ENCODE assay signal across 15 cellular contexts in the genomic region with DNA sequence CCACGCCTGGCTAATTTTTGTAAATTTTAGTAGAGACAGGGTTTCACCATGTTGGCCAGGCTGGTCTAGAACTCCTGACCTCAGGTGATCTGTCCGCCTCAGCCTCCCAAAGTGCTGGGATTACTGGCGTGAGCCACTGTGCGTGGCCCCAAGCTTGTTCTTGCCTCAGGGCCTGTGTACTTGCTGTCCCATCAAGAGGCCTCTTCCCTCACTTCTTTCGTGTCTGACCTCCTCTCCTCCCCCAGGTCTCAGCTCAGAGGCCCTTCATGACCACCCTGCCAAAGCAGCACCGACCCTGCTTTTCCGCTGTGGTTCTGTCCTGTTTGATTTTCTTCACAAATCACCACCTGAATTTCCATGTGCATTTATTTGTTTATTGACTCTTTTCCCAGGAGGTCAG. TPM values are rescaled to one million over a fixed set of nuclear protein-coding genes. Genes with fewer than 3 reads are reported as not detected.
DNase-seq lines count a peak whose midpoint lies in the region; TF ChIP-seq lines count a peak whose summit lies in the region.
"Had no signal": no experiment of that assay in that cellular context is flagged by ENCODE, and none has a peak within 500 bp of the region (broad histone marks: within the 10 kb centered on the region; RNA-seq: fewer than 3 reads in every experiment).

No MANE protein-coding gene starts in this region.

- intact Hi-C loops in esophagus muscularis mucosa (cut with DNase I) (no loop called here), posterior vena cava (cut with DNase I) (loop anchor here (2.0 to 5.0 kb wide), 2 partner anchors 47 to 49 kb away; no protein-coding TSS in a partner anchor)

- H3K4me3 ChIP-seq in H7 (ENCODE audit: insufficient read depth, low read depth, low read length) (no peak overlapping the region), esophagus muscularis mucosa (no peak overlapping the region)

- TF ChIP-seq CTCF in RWPE1 (conservative IDR thresholded peaks at IDR 0.05; ENCODE audit: low read depth) (no peak), esophagus muscularis mucosa (IDR thresholded peaks at IDR 0.05) (no peak)

- H3K4me1 ChIP-seq in esophagus muscularis mucosa, result peaks cover 7 to 34% (median 30%) of the 10 kb centered on the region in 4 donors

- H3K36me3 ChIP-seq in H7 (replicated peaks; ENCODE audit: control insufficient read depth, insufficient read depth, low read length), result peaks cover 17% of the 10 kb centered on the region
- H3K36me3 ChIP-seq in esophagus muscularis mucosa, result peaks cover 29 to 54% (median 51%) of the 10 kb centered on the region in 4 donors

- H3K27me3 ChIP-seq in H7 (ENCODE audit: control insufficient read depth, insufficient read depth, low read length) (no peaks in the 10 kb centered on the region), esophagus muscularis mucosa (no peaks in the 10 kb centered on the region)
- H3K27me3 ChIP-seq: BE2C had no signal

- WGBS in esophagus muscularis mucosa, result 91% methylated on average over 7 of the region's 7 CpGs

- CTCF ChIA-PET in RWPE1 (lab: Yijun Ruan, JAX), result interaction anchor here (0.6 to 6.2 kb wide), 5 partner anchors 10 to 55 kb away, joined by 3 to 126 read pairs (median 6); partner anchors contain the start of gene PEDS1

- no peaks in the 10 kb centered on the region for H3K9me3 ChIP-seq in esophagus muscularis mucosa

- DNase-seq in H7 (peak; percentile 16), RWPE1 (ENCODE audit: low spot score) (no peak), esophagus muscularis mucosa (ENCODE audit: extremely low spot score) (no peak), posterior vena cava (ENCODE audit: low spot score) (peak; percentile 35), T1000 (lab: John Stamatoyannopoulos, UW) (no peak), NCI-H2029 (lab: John Stamatoyannopoulos, UW) (no peak), cerebellar nuclear complex (lab: John Stamatoyannopoulos, UW) (no peak)
- DNase-seq: BE2C; CD8-positive, alpha-beta T cell; DMS 273 treated with DMSO at 0.1 percent for 48 hours; NCI-H1417; NCI-H1930; NCI-H2171 treated with DMSO at 0.1 percent for 48 hours; NCI-H510A; NCI-H82 had no signal

- POLR2A ChIA-PET in RWPE1 (lab: Yijun Ruan, JAX; ENCODE audit: low non-redundant PET), result no interaction called here

- H3K27ac ChIP-seq in RWPE1, result peak overlapping the region; percentile 16
- peak overlapping the region in 3 of 4 donors; percentile 7 to 82 (median 10) for H3K27ac ChIP-seq in esophagus muscularis mucosa (replicated peaks in 1 of 4)

- no peak for TF ChIP-seq EP300 in esophagus muscularis mucosa (IDR thresholded peaks at IDR 0.05)

- no peak for TF ChIP-seq POLR2A in esophagus muscularis mucosa (IDR thresholded peaks at IDR 0.05; ENCODE audit: low read depth)

RNA-seq across cellular contexts. Expression of gene UBE2V1, which starts 10.5 kb away (rescaled TPM):
- total RNA-seq in H7 (2014; rRNA removed; shearing (Covaris generic)), result 65.1 and 72.9 TPM in 2 replicates
- total RNA-seq in esophagus muscularis mucosa, result 100 to 1,000 TPM in 1 of 4 donors, 10 to 100 TPM in 3; 66.8 to 104 (median 78.3) TPM
- total RNA-seq in posterior vena cava, result 10 to 100 TPM; 77.0 to 89.4 TPM

RNA-seq across cellular contexts. Expression of gene PEDS1, which starts 30.1 kb away (rescaled TPM):
- total RNA-seq in H7 (2014; rRNA removed; shearing (Covaris generic)), result 45.3 and 47.7 TPM in 2 replicates
- total RNA-seq in esophagus muscularis mucosa (10 to 100 TPM; 22.2 to 50.3 (median 30.7) TPM), posterior vena cava (10 to 100 TPM; 31.5 to 35.5 TPM)

Comparison
In these comparisons a context has a peak if more than half of its experiments do, and no peak if none do; other contexts are left out.
1. DNase-seq: peak in H7 (single experiment) and posterior vena cava (single experiment); none in RWPE1 (single experiment), esophagus muscularis mucosa (single experiment), T1000 (single experiment), NCI-H2029 (single experiment) and cerebellar nuclear complex (0 of 2).